Comparison of ENCODE assay signal across 16 cellular contexts in the genomic region with DNA sequence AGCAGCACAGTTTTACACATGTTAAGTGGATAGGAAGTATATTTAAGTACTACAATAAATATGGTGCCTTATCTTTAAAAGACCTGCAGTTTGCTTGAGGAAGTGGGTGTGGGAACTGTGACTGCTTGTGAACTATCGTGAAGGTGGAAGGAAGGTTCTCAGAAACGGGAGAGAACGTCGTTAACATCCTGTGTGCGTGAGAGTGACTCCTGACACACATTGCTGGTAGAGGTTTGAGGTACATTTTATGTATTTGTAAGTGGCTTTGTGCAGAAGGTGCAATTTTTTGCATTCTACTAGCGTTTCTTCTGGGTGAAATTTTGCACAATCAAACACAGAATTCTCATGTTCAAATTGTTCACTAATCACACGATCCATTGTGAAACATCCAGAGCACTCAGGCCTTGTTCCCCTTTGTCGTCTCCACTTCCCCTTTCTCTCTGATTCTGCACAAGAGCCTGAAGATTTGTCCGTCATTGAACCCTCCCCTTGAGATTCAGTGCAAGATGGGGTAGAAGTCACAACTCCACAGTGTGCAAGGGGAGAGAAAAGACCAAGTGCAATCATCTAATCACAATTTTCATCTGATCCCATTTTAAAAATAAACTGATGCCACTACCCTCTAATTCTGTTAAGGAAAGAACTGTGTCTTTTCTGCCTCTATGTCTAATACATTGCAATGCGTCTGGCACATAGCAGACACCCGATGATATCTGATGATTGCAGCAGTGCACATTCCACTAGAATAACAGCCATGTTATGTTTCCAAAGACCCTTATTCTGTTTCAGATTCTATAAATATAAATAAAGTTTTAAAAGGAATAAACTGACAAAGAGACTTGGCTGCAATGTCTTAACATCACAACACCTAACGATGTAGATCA.
A peak's percentile ranks its signal among the peaks of the same experiment; 100 is the strongest.
DNase-seq lines count a peak whose midpoint lies in the region; ATAC-seq and TF ChIP-seq lines count a peak whose summit lies in the region.
"Had no signal": no experiment of that assay in that cellular context is flagged by ENCODE, and none has a peak within 500 bp of the region (broad histone marks: within the 10 kb centered on the region; RNA-seq: fewer than 3 reads in every experiment).

No MANE protein-coding gene starts in this region.

- no peak for TF ChIP-seq CTCF in activated CD8-positive, alpha-beta T cell treated with anti-CD3 and anti-CD28 coated beads for 36 hours (IDR thresholded peaks at IDR 0.05)

- no peaks in the 10 kb centered on the region for H3K9me3 Mint-ChIP-seq in activated CD4-positive, alpha-beta T cell treated with anti-CD3 and anti-CD28 coated beads for 36 hours (ENCODE audit: low read depth)
- no peaks in the 10 kb centered on the region for H3K9me3 Mint-ChIP-seq in activated CD8-positive, alpha-beta T cell treated with anti-CD3 and anti-CD28 coated beads for 36 hours
- peaks cover 12% of the 10 kb centered on the region for H3K9me3 Mint-ChIP-seq in natural killer cell treated with Interleukin-12 subunit alpha and Interleukin-12 subunit beta and Interleukin-15 and Interleukin-18, amount 100 ng/mL, for 72 hours

- H3K4me3 Mint-ChIP-seq in activated CD4-positive, alpha-beta T cell treated with anti-CD3 and anti-CD28 coated beads for 36 hours, result no peak overlapping the region
- no peak overlapping the region for H3K4me3 Mint-ChIP-seq in activated CD8-positive, alpha-beta T cell treated with anti-CD3 and anti-CD28 coated beads for 36 hours
- peak overlapping the region; percentile 66 for H3K4me3 Mint-ChIP-seq in natural killer cell treated with Interleukin-12 subunit alpha and Interleukin-12 subunit beta and Interleukin-15 and Interleukin-18, amount 100 ng/mL, for 72 hours
- H3K4me3 Mint-ChIP-seq: CD4-positive, CD25-positive, alpha-beta regulatory T cell had no signal

- peak; percentile 6 for DNase-seq in activated CD4-positive, alpha-beta T cell treated with anti-CD3 and anti-CD28 coated beads for 36 hours
- no peak for DNase-seq in activated CD4-positive, alpha-beta T cell treated with anti-CD3 and anti-CD28 coated beads for 1 hour
- peak; percentile 9 for DNase-seq in NAMALWA (ENCODE audit: low spot score)
- DNase-seq in activated CD8-positive, alpha-beta T cell treated with anti-CD3 and anti-CD28 coated beads for 36 hours, result peak; percentile 3
- DNase-seq in natural killer cell treated with Interleukin-12 subunit alpha and Interleukin-12 subunit beta and Interleukin-15 and Interleukin-18, amount 100 ng/mL, for 72 hours (ENCODE audit: low spot score), result peak; percentile 65
- DNase-seq in activated T-cell treated with anti-CD3 and anti-CD28 coated beads, Interleukin-2, amount 50 U/mL, for 48 hours, result no peak
- DNase-seq: 8988T; activated CD4-positive, alpha-beta T cell treated with anti-CD3 and anti-CD28 coated beads for 4 hours; aorta; islet precursor cell; PC-9 had no signal

- H3K27me3 Mint-ChIP-seq in activated CD4-positive, alpha-beta T cell treated with anti-CD3 and anti-CD28 coated beads for 36 hours, result no peaks in the 10 kb centered on the region
- no peaks in the 10 kb centered on the region for H3K27me3 Mint-ChIP-seq in activated CD8-positive, alpha-beta T cell treated with anti-CD3 and anti-CD28 coated beads for 36 hours
- H3K27me3 Mint-ChIP-seq in natural killer cell treated with Interleukin-12 subunit alpha and Interleukin-12 subunit beta and Interleukin-15 and Interleukin-18, amount 100 ng/mL, for 72 hours, result no peaks in the 10 kb centered on the region
- H3K27me3 Mint-ChIP-seq: CD4-positive, CD25-positive, alpha-beta regulatory T cell; IgD-negative memory B cell; T-cell had no signal

- H3K36me3 Mint-ChIP-seq in activated CD4-positive, alpha-beta T cell treated with anti-CD3 and anti-CD28 coated beads for 36 hours (ENCODE audit: low read depth), result no peaks in the 10 kb centered on the region
- no peaks in the 10 kb centered on the region for H3K36me3 Mint-ChIP-seq in activated CD8-positive, alpha-beta T cell treated with anti-CD3 and anti-CD28 coated beads for 36 hours (ENCODE audit: low read depth)
- peaks cover 7% of the 10 kb centered on the region for H3K36me3 Mint-ChIP-seq in natural killer cell treated with Interleukin-12 subunit alpha and Interleukin-12 subunit beta and Interleukin-15 and Interleukin-18, amount 100 ng/mL, for 72 hours
- H3K36me3 Mint-ChIP-seq: CD4-positive, CD25-positive, alpha-beta regulatory T cell; T-cell had no signal

- POLR2A ChIA-PET in activated CD4-positive, alpha-beta T cell treated with anti-CD3 and anti-CD28 coated beads for 36 hours (lab: Charles Lee), result no interaction called here
- POLR2A ChIA-PET in activated CD8-positive, alpha-beta T cell treated with anti-CD3 and anti-CD28 coated beads for 36 hours (lab: Charles Lee), result interaction anchor here (0.6 kb wide), 1 partner anchor 173 kb away, joined by 3 read pairs; no protein-coding TSS in a partner anchor

- H3K27ac Mint-ChIP-seq in activated CD4-positive, alpha-beta T cell treated with anti-CD3 and anti-CD28 coated beads for 36 hours, result no peak overlapping the region
- H3K27ac Mint-ChIP-seq in activated CD8-positive, alpha-beta T cell treated with anti-CD3 and anti-CD28 coated beads for 36 hours, result no peak overlapping the region
- peak overlapping the region; percentile 65 to 82 for H3K27ac Mint-ChIP-seq in natural killer cell treated with Interleukin-12 subunit alpha and Interleukin-12 subunit beta and Interleukin-15 and Interleukin-18, amount 100 ng/mL, for 72 hours
- H3K27ac Mint-ChIP-seq: CD4-positive, CD25-positive, alpha-beta regulatory T cell; IgD-negative memory B cell; T-cell had no signal

- no peak for ATAC-seq in activated CD4-positive, alpha-beta T cell treated with anti-CD3 and anti-CD28 coated beads for 36 hours
- no peak for ATAC-seq in activated CD8-positive, alpha-beta T cell treated with anti-CD3 and anti-CD28 coated beads for 36 hours
- ATAC-seq in natural killer cell treated with Interleukin-12 subunit alpha and Interleukin-12 subunit beta and Interleukin-15 and Interleukin-18, amount 100 ng/mL, for 72 hours, result peak; percentile 75 to 82
- ATAC-seq in HG03457 (IDR thresholded peaks at IDR 0.05; ENCODE audit: unreplicated experiment) (no peak), esophagus mucosa (no peak)

- CTCF ChIA-PET in activated CD4-positive, alpha-beta T cell treated with anti-CD3 and anti-CD28 coated beads for 36 hours (lab: Charles Lee), result no interaction called here
- CTCF ChIA-PET in activated CD8-positive, alpha-beta T cell treated with anti-CD3 and anti-CD28 coated beads for 36 hours (lab: Charles Lee), result no interaction called here

- peaks cover 4% of the 10 kb centered on the region for H3K4me1 Mint-ChIP-seq in activated CD4-positive, alpha-beta T cell treated with anti-CD3 and anti-CD28 coated beads for 36 hours
- peaks cover 6% of the 10 kb centered on the region for H3K4me1 Mint-ChIP-seq in activated CD8-positive, alpha-beta T cell treated with anti-CD3 and anti-CD28 coated beads for 36 hours (ENCODE audit: low read depth)
- peaks cover 35 to 38% of the 10 kb centered on the region in 2 donors for H3K4me1 Mint-ChIP-seq in natural killer cell treated with Interleukin-12 subunit alpha and Interleukin-12 subunit beta and Interleukin-15 and Interleukin-18, amount 100 ng/mL, for 72 hours (ENCODE audit: low read depth in 2 of 2)
- H3K4me1 Mint-ChIP-seq: CD4-positive, CD25-positive, alpha-beta regulatory T cell had no signal

- intact Hi-C loops in activated CD4-positive, alpha-beta T cell treated with anti-CD3 and anti-CD28 coated beads for 36 hours (cut with DNase I, micrococcal nuclease), result no loop called here
- intact Hi-C loops in activated CD8-positive, alpha-beta T cell treated with anti-CD3 and anti-CD28 coated beads for 36 hours (cut with micrococcal nuclease), result no loop called here

Comparison
In these comparisons a context has a peak if more than half of its experiments do, and no peak if none do; other contexts are left out.
1. DNase-seq: peak in activated CD4-positive, alpha-beta T cell treated with anti-CD3 and anti-CD28 coated beads for 36 hours (single experiment), NAMALWA (single experiment), activated CD8-positive, alpha-beta T cell treated with anti-CD3 and anti-CD28 coated beads for 36 hours (single experiment) and natural killer cell treated with Interleukin-12 subunit alpha and Interleukin-12 subunit beta and Interleukin-15 and Interleukin-18, amount 100 ng/mL, for 72 hours (single experiment); none in activated CD4-positive, alpha-beta T cell treated with anti-CD3 and anti-CD28 coated beads for 1 hour (single experiment) and activated T-cell treated with anti-CD3 and anti-CD28 coated beads, Interleukin-2, amount 50 U/mL, for 48 hours (0 of 2).
2. ATAC-seq: peak in natural killer cell treated with Interleukin-12 subunit alpha and Interleukin-12 subunit beta and Interleukin-15 and Interleukin-18, amount 100 ng/mL, for 72 hours (2 of 2); none in activated CD4-positive, alpha-beta T cell treated with anti-CD3 and anti-CD28 coated beads for 36 hours (single experiment), activated CD8-positive, alpha-beta T cell treated with anti-CD3 and anti-CD28 coated beads for 36 hours (single experiment), HG03457 (single experiment) and esophagus mucosa (single experiment).
3. H3K27ac Mint-ChIP-seq: peak in natural killer cell treated with Interleukin-12 subunit alpha and Interleukin-12 subunit beta and Interleukin-15 and Interleukin-18, amount 100 ng/mL, for 72 hours (2 of 2); none in activated CD4-positive, alpha-beta T cell treated with anti-CD3 and anti-CD28 coated beads for 36 hours (single experiment) and activated CD8-positive, alpha-beta T cell treated with anti-CD3 and anti-CD28 coated beads for 36 hours (single experiment).